3 cellular contexts compared by ENCODE assay signal in genomic region chr10:119620771-119621384, GRCh38.
TF ChIP-seq lines count a peak whose summit lies in the region.

No MANE protein-coding gene starts in this region.

TF ChIP-seq in A549, 52 proteins besides CTCF, POLR2A, EP300 and RAD21:
- TF ChIP-seq CEBPB (IDR thresholded peaks at IDR 0.05) (peak in 1 of 2 experiments; percentile 39; a peak in 1 of 4 replicates), ZSCAN20 (CRISPR knock-in tag; IDR thresholded peaks at IDR 0.05) (no peak)

TF ChIP-seq in HEK293, 187 proteins besides CTCF, POLR2A, EP300 and RAD21:
- TF ChIP-seq MZF1 (tag by site-specific recombination; IDR thresholded peaks at IDR 0.05; ENCODE audit: borderline replicate concordance) (no peak), PRDM10 (tag by site-specific recombination; IDR thresholded peaks at IDR 0.05) (0 out of 2 replicates have a peak, but pooled peaks have one; percentile 33)

TF ChIP-seq in K562, 482 proteins besides CTCF, POLR2A, EP300 and RAD21:
- peak; percentile 39; the same call in 1 of the 2 replicates for TF ChIP-seq CEBPB (tag; IDR thresholded peaks at IDR 0.05)
- TF ChIP-seq SPI1 (IDR thresholded peaks at IDR 0.05; ENCODE audit: borderline replicate concordance, low read depth, low read length): no peak
TF ChIP-seq in K562: peak in this region for 1.
